ENCODE assay signal across 11 cellular contexts in genomic region chr12:4286771-4287317, GRCh38. TPM values are rescaled to one million over a fixed set of nuclear protein-coding genes. Genes with fewer than 3 reads are reported as not detected.
DNase-seq lines count a peak whose midpoint lies in the region; ATAC-seq and TF ChIP-seq lines count a peak whose summit lies in the region.
"Had no signal": no experiment of that assay in that cellular context is flagged by ENCODE, and none has a peak within 500 bp of the region (broad histone marks: within the 10 kb centered on the region; RNA-seq: fewer than 3 reads in every experiment).

No MANE protein-coding gene starts in this region.

- ATAC-seq in RWPE2 (ENCODE audit: low read depth) (no peak), natural killer cell (no peak), GM18519 (IDR thresholded peaks at IDR 0.05; ENCODE audit: low FRiP score, unreplicated experiment) (no peak)

- H3K27ac ChIP-seq in CD8-positive, alpha-beta memory T cell (ENCODE audit: low read depth, low read length), result no peak overlapping the region
- H3K27ac ChIP-seq in RWPE2 (ENCODE audit: poor library complexity, severe bottlenecking) (peak overlapping the region; percentile 18), GM23248 (no peak overlapping the region)
- H3K27ac ChIP-seq: WERI-Rb-1 had no signal

- TF ChIP-seq CTCF in RWPE2 (IDR thresholded peaks at IDR 0.05; ENCODE audit: poor library complexity, severe bottlenecking) (no peak), natural killer cell (IDR thresholded peaks at IDR 0.05) (no peak)

- peaks cover 77 to 97% (median 83%) of the 10 kb centered on the region in 3 donors for H3K4me1 Mint-ChIP-seq in CD8-positive, alpha-beta memory T cell
- H3K4me1 Mint-ChIP-seq in natural killer cell, result peaks cover 69 to 86% of the 10 kb centered on the region in 2 donors

- peaks cover 4 to 100% (median 28%) of the 10 kb centered on the region in 3 donors for H3K36me3 Mint-ChIP-seq in CD8-positive, alpha-beta memory T cell
- peaks cover 23% of the 10 kb centered on the region for H3K36me3 Mint-ChIP-seq in natural killer cell

- peak overlapping the region in 2 of 7 donors; percentile 3 to 58 for H3K4me3 Mint-ChIP-seq in CD8-positive, alpha-beta memory T cell
- H3K4me3 Mint-ChIP-seq in natural killer cell, result no peak overlapping the region

- in situ Hi-C loops in GM23248 (cut with MboI), result no loop called here

- intact Hi-C loops in natural killer cell (cut with micrococcal nuclease), result no loop called here

- H3K4me1 ChIP-seq in CD8-positive, alpha-beta memory T cell (ENCODE audit: insufficient read depth, low read length), result peaks cover 42% of the 10 kb centered on the region
- peaks cover 6% of the 10 kb centered on the region for H3K4me1 ChIP-seq in RWPE2 (ENCODE audit: insufficient read depth, poor library complexity, severe bottlenecking)
- no peaks in the 10 kb centered on the region for H3K4me1 ChIP-seq in GM23248 (ENCODE audit: insufficient read depth)

- POLR2A ChIA-PET in CD8-positive, alpha-beta memory T cell (lab: Charles Lee), result no interaction called here

- no peaks in the 10 kb centered on the region for H3K27me3 ChIP-seq in CD8-positive, alpha-beta memory T cell (ENCODE audit: insufficient read depth, low read length, poor library complexity, severe bottlenecking)
- H3K27me3 ChIP-seq in RWPE2 (ENCODE audit: insufficient read depth, poor library complexity, severe bottlenecking) (no peaks in the 10 kb centered on the region), GM23248 (replicated peaks; ENCODE audit: insufficient read depth) (peaks cover 21% of the 10 kb centered on the region)

- H3K9me3 ChIP-seq in CD8-positive, alpha-beta memory T cell (ENCODE audit: low read length), result no peaks in the 10 kb centered on the region
- H3K9me3 ChIP-seq in RWPE2 (ENCODE audit: severe bottlenecking), result no peaks in the 10 kb centered on the region
- no peaks in the 10 kb centered on the region for H3K9me3 ChIP-seq in GM23248 (ENCODE audit: low read depth)

- no peaks in the 10 kb centered on the region for H3K27me3 Mint-ChIP-seq in CD8-positive, alpha-beta memory T cell
- H3K27me3 Mint-ChIP-seq in natural killer cell (ENCODE audit: low read depth in 2 of 2), result no peaks in the 10 kb centered on the region

- no peak overlapping the region for H2AFZ ChIP-seq in GM23248

- no peak overlapping the region for H3K4me2 ChIP-seq in GM23248 (ENCODE audit: unreplicated experiment)

- no peaks in the 10 kb centered on the region for H3K9me3 Mint-ChIP-seq in CD8-positive, alpha-beta memory T cell
- no peaks in the 10 kb centered on the region for H3K9me3 Mint-ChIP-seq in natural killer cell

- no peak overlapping the region for H3K4me3 ChIP-seq in CD8-positive, alpha-beta memory T cell (ENCODE audit: low read length)
- H3K4me3 ChIP-seq in RWPE2 (ENCODE audit: severe bottlenecking), result no peak overlapping the region
- no peak overlapping the region for H3K4me3 ChIP-seq in GM23248

- H3K79me2 ChIP-seq in GM23248 (ENCODE audit: insufficient read depth), result no peaks in the 10 kb centered on the region

- peak overlapping the region; percentile 10 to 94 (median 71) for H3K27ac Mint-ChIP-seq in CD8-positive, alpha-beta memory T cell
- H3K27ac Mint-ChIP-seq in natural killer cell, result peak overlapping the region; percentile 58 to 86

- no peaks in the 10 kb centered on the region for H3F3A ChIP-seq in GM23248 (ENCODE audit: insufficient read depth)

- WGBS in GM23248 (ENCODE audit: low coverage in 1 of 2, low lambda C conversion rate in 2 of 2, missing lambda C conversion rate in 2 of 2), 2 experiments, result 40 to 44% methylated on average over 13 to 14 of the region's 14 CpGs

- no peak overlapping the region for H3K9ac ChIP-seq in GM23248

- peaks cover 86% of the 10 kb centered on the region for H3K36me3 ChIP-seq in CD8-positive, alpha-beta memory T cell (ENCODE audit: insufficient read depth, low read length)
- H3K36me3 ChIP-seq in RWPE2 (ENCODE audit: low read depth) (peaks cover 100% of the 10 kb centered on the region), GM23248 (ENCODE audit: low read depth) (no peaks in the 10 kb centered on the region)
- H3K36me3 ChIP-seq: WERI-Rb-1 had no signal

- no peak for DNase-seq in CD8-positive, alpha-beta memory T cell
- DNase-seq in RWPE2 (ENCODE audit: low spot score) (no peak), ecto neural progenitor cell (ENCODE audit: low spot score) (peak; percentile 35), natural killer cell (no peak), kidney tubule cell (ENCODE audit: low spot score) (no peak), GM23248 (no peak), cortex of kidney (lab: John Stamatoyannopoulos, UW) (no peak)
- DNase-seq: NCI-H1092, NCI-H526 treated with DMSO at 0.1 percent for 48 hours, WERI-Rb-1 had no signal

- no peaks in the 10 kb centered on the region for H3K9me2 ChIP-seq in GM23248 (ENCODE audit: insufficient read depth)

- CTCF ChIA-PET in CD8-positive, alpha-beta memory T cell (lab: Charles Lee), result interaction anchor here (1.5 kb wide), 1 partner anchor 323 kb away, joined by 3 read pairs; no protein-coding TSS in a partner anchor

- H4K20me1 ChIP-seq in GM23248 (ENCODE audit: insufficient read depth), result no peaks in the 10 kb centered on the region

RNA-seq across cellular contexts. Expression of gene CCND2, which starts 13.3 kb away (rescaled TPM):
- total RNA-seq in CD8-positive, alpha-beta memory T cell, result 100 to 1,000 TPM; 784 to 792 TPM
- polyA plus RNA-seq in CD8-positive, alpha-beta memory T cell, result 72.4 TPM
- 100 to 1,000 TPM; 164 to 247 (median 228) TPM for total RNA-seq in natural killer cell
- total RNA-seq in GM23248 (2014; rRNA removed; shearing (Covaris generic)), result 4.2 and 4.9 TPM in 2 replicates
- 2.9 TPM in 2 replicates for polyA plus RNA-seq in GM23248 (2016; fragmentation: Nextera tagmentation; extraction: Ambion mirVana)

RNA-seq across cellular contexts. Expression of gene TIGAR, which starts 34.2 kb away (rescaled TPM):
- 10 to 100 TPM; 22.8 to 29.6 TPM for total RNA-seq in CD8-positive, alpha-beta memory T cell
- 4.2 TPM for polyA plus RNA-seq in CD8-positive, alpha-beta memory T cell
- 1 to 10 TPM; 6.1 to 7.4 (median 7.3) TPM for total RNA-seq in natural killer cell
- 6.7 and 9.3 TPM in 2 replicates for total RNA-seq in GM23248 (2014; rRNA removed; shearing (Covaris generic))
- 23.6 and 24.6 TPM in 2 replicates for polyA plus RNA-seq in GM23248 (2016; fragmentation: Nextera tagmentation; extraction: Ambion mirVana)

Comparison
In these comparisons a context has a peak if more than half of its experiments do, and no peak if none do; other contexts are left out.
1. RNA of gene CCND2, which starts 13.3 kb away (total RNA-seq): 784 to 792 TPM in CD8-positive, alpha-beta memory T cell and 164 to 247 TPM in natural killer cell; 4.2 to 4.9 TPM in GM23248; every median in the first group is over 10 times any median in the second.